In genomic region chr7:74082770-74083116, GRCh38 we compare ENCODE assay signal across 2 cellular contexts.
TF ChIP-seq lines count a peak whose summit lies in the region.

No MANE protein-coding gene starts in this region.

TF ChIP-seq in SK-N-SH, 30 proteins besides CTCF, POLR2A, EP300 and RAD21 (continued from another document):
- TF ChIP-seq REST (IDR thresholded peaks at IDR 0.05; ENCODE audit: low read depth, low read length) (no peak), JUND (IDR thresholded peaks at IDR 0.05) (no peak), RXRA (IDR thresholded peaks at IDR 0.05; ENCODE audit: borderline replicate concordance, low read depth) (no peak), FOXM1 (IDR thresholded peaks at IDR 0.05; ENCODE audit: low read depth) (no peak)

TF ChIP-seq in SK-N-SH treated with all-trans-retinoic acid at 6 μM for 48 hours, 23 proteins besides CTCF, POLR2A, EP300 and RAD21 (continued from another document):
- TF ChIP-seq CREB5 (CRISPR knock-in tag; IDR thresholded peaks at IDR 0.05; ENCODE audit: low read depth): no peak
- no peak for TF ChIP-seq PATZ1 (CRISPR knock-in tag; IDR thresholded peaks at IDR 0.05; ENCODE audit: borderline replicate concordance)
- TF ChIP-seq TOX (CRISPR knock-in tag; IDR thresholded peaks at IDR 0.05; ENCODE audit: borderline replicate concordance): no peak
- TF ChIP-seq ZNF70 (CRISPR knock-in tag; IDR thresholded peaks at IDR 0.05): no peak
- no peak for TF ChIP-seq TCF4 (CRISPR knock-in tag; IDR thresholded peaks at IDR 0.05; ENCODE audit: borderline replicate concordance)
- no peak for TF ChIP-seq RARB (CRISPR knock-in tag; IDR thresholded peaks at IDR 0.05)
- TF ChIP-seq ARNTL (CRISPR knock-in tag; IDR thresholded peaks at IDR 0.05; ENCODE audit: borderline replicate concordance, low read depth): no peak
- no peak for TF ChIP-seq OSR1 (CRISPR knock-in tag; IDR thresholded peaks at IDR 0.05)
- no peak for TF ChIP-seq ESRRG (CRISPR knock-in tag; IDR thresholded peaks at IDR 0.05)
- no peak for TF ChIP-seq PPARA (CRISPR knock-in tag; IDR thresholded peaks at IDR 0.05; ENCODE audit: borderline replicate concordance)
- no peak for TF ChIP-seq BACH2 (CRISPR knock-in tag; IDR thresholded peaks at IDR 0.05; ENCODE audit: borderline replicate concordance)
- no peak for TF ChIP-seq SNAI2 (CRISPR knock-in tag; IDR thresholded peaks at IDR 0.05)
- no peak for TF ChIP-seq CSRNP3 (CRISPR knock-in tag; IDR thresholded peaks at IDR 0.05)
